Comparison of ENCODE assay signal across 11 cellular contexts in genomic region chr3:49471856-49472495, GRCh38. TPM values are rescaled to one million over a fixed set of nuclear protein-coding genes. Genes with fewer than 3 reads are reported as not detected.
A peak's percentile ranks its signal among the peaks of the same experiment; 100 is the strongest.
DNase-seq lines count a peak whose midpoint lies in the region; ATAC-seq and TF ChIP-seq lines count a peak whose summit lies in the region.
"Had no signal": no experiment of that assay in that cellular context is flagged by ENCODE, and none has a peak within 500 bp of the region (broad histone marks: within the 10 kb centered on the region; RNA-seq: fewer than 3 reads in every experiment).

No MANE protein-coding gene starts in this region.

- H3K4me1 ChIP-seq in HUES48 (ENCODE audit: control insufficient read depth, insufficient read depth, low read length) (peaks cover 18% of the 10 kb centered on the region), right cardiac atrium (ENCODE audit: control insufficient read depth, insufficient read depth, low read length) (peaks cover 11% of the 10 kb centered on the region), skeletal muscle tissue (ENCODE audit: control insufficient read depth in 3 of 3, insufficient read depth in 3 of 3, low read length in 3 of 3) (peaks cover 27 to 29% (median 29%) of the 10 kb centered on the region in 3 donors), mucosa of descending colon (ENCODE audit: low read depth) (peaks cover 19% of the 10 kb centered on the region)

- H3K4me3 ChIP-seq in HUES48 (ENCODE audit: low read depth, low read length) (peak overlapping the region; percentile 84), right cardiac atrium (ENCODE audit: low read length) (peak overlapping the region; percentile 50), skeletal muscle tissue (ENCODE audit: low read length in 3 of 3) (peak overlapping the region; percentile 72 to 91 (median 86)), mucosa of descending colon (no peak overlapping the region)

- H3K36me3 ChIP-seq in HUES48 (ENCODE audit: control insufficient read depth, insufficient read depth, low read length) = peaks cover 4% of the 10 kb centered on the region
- peaks cover 0 to 5% (median 0%) of the 10 kb centered on the region in 3 donors for H3K36me3 ChIP-seq in skeletal muscle tissue (ENCODE audit: control insufficient read depth in 3 of 3, insufficient read depth in 3 of 3, low read length in 3 of 3)
- H3K36me3 ChIP-seq in mucosa of descending colon (ENCODE audit: low read depth) = peaks cover 3% of the 10 kb centered on the region
- H3K36me3 ChIP-seq: ovary had no signal

- H3K9ac ChIP-seq in HUES48 (ENCODE audit: low read depth, low read length) (no peak overlapping the region), skeletal muscle tissue (ENCODE audit: low read depth in 1 of 3, low read length in 3 of 3) (peak overlapping the region; percentile 76 to 97 (median 94))

- CTCF ChIA-PET in activated CD8-positive, alpha-beta T cell treated with anti-CD3 and anti-CD28 coated beads for 36 hours (lab: Charles Lee) = interaction anchor here (1.0 kb wide), 2 partner anchors 23 to 28 kb away, joined by 4 to 5 read pairs; no protein-coding TSS in a partner anchor

- 75% methylated on average over 6 of the region's 6 CpGs for WGBS in right cardiac atrium

- POLR2A ChIA-PET in activated CD8-positive, alpha-beta T cell treated with anti-CD3 and anti-CD28 coated beads for 36 hours (lab: Charles Lee) = interaction anchor here (1.2 to 2.6 kb wide), 3 partner anchors 27 to 378 kb away, joined by 3 to 14 read pairs (median 4); partner anchors contain the start of genes QRICH1 and USP4

- H3K9me3 ChIP-seq in HUES48 (ENCODE audit: control insufficient read depth, insufficient read depth, low read length) (no peaks in the 10 kb centered on the region), right cardiac atrium (ENCODE audit: control insufficient read depth, low read length) (no peaks in the 10 kb centered on the region), skeletal muscle tissue (ENCODE audit: control insufficient read depth in 3 of 3, low read length in 3 of 3) (no peaks in the 10 kb centered on the region), mucosa of descending colon (no peaks in the 10 kb centered on the region)
- H3K9me3 ChIP-seq: ovary had no signal

- H3K27ac ChIP-seq in HUES48 (ENCODE audit: low read depth, low read length) = peak overlapping the region; percentile 7
- no peak overlapping the region for H3K27ac ChIP-seq in right cardiac atrium (ENCODE audit: low read length)
- H3K27ac ChIP-seq in skeletal muscle tissue (ENCODE audit: low read depth, low read length) = peak overlapping the region; percentile 99

- DNase-seq in activated CD8-positive, alpha-beta T cell treated with anti-CD3 and anti-CD28 coated beads for 36 hours = no peak
- DNase-seq in right cardiac atrium (peak in 2 of 3 donors; percentile 7 to 28), mucosa of descending colon (no peak), A172 (ENCODE audit: low spot score) (no peak), dedifferentiated amniotic fluid mesenchymal stem cell (ENCODE audit: extremely low spot score) (no peak)
- DNase-seq: activated effector memory CD4-positive, alpha-beta T cell treated with anti-CD3 and anti-CD28 coated beads, Interleukin-2, amount 50 U/mL, for 16 hours; NCI-H2029 treated with DMSO at 0.1 percent for 48 hours; ovary had no signal

- no peak for ATAC-seq in activated CD8-positive, alpha-beta T cell treated with anti-CD3 and anti-CD28 coated beads for 36 hours
- no peak for ATAC-seq in right cardiac atrium
- ATAC-seq in mucosa of descending colon = no peak
- no peak for ATAC-seq in HG03571 (IDR thresholded peaks at IDR 0.05; ENCODE audit: unreplicated experiment)

- no peaks in the 10 kb centered on the region for H3K9me3 Mint-ChIP-seq in activated CD8-positive, alpha-beta T cell treated with anti-CD3 and anti-CD28 coated beads for 36 hours

- peak overlapping the region; percentile 94 for H3K4me3 Mint-ChIP-seq in activated CD8-positive, alpha-beta T cell treated with anti-CD3 and anti-CD28 coated beads for 36 hours

- intact Hi-C loops in activated CD8-positive, alpha-beta T cell treated with anti-CD3 and anti-CD28 coated beads for 36 hours (cut with micrococcal nuclease) = no loop called here
- intact Hi-C loops in right cardiac atrium (cut with DNase I) = no loop called here
- intact Hi-C loops in mucosa of descending colon (cut with DNase I, micrococcal nuclease) = no loop called here

- H3K27ac Mint-ChIP-seq in activated CD8-positive, alpha-beta T cell treated with anti-CD3 and anti-CD28 coated beads for 36 hours = peak overlapping the region; percentile 79

- no peaks in the 10 kb centered on the region for H3K27me3 Mint-ChIP-seq in activated CD8-positive, alpha-beta T cell treated with anti-CD3 and anti-CD28 coated beads for 36 hours

- peaks cover 17% of the 10 kb centered on the region for H3K36me3 Mint-ChIP-seq in activated CD8-positive, alpha-beta T cell treated with anti-CD3 and anti-CD28 coated beads for 36 hours (ENCODE audit: low read depth)

- peaks cover 31% of the 10 kb centered on the region for H3K4me1 Mint-ChIP-seq in activated CD8-positive, alpha-beta T cell treated with anti-CD3 and anti-CD28 coated beads for 36 hours (ENCODE audit: low read depth)

- no peak for TF ChIP-seq CTCF in activated CD8-positive, alpha-beta T cell treated with anti-CD3 and anti-CD28 coated beads for 36 hours (IDR thresholded peaks at IDR 0.05)
- no peak for TF ChIP-seq CTCF in mucosa of descending colon (IDR thresholded peaks at IDR 0.05)

- H3K27me3 ChIP-seq in HUES48 (ENCODE audit: control insufficient read depth, insufficient read depth, low read length) = no peaks in the 10 kb centered on the region
- H3K27me3 ChIP-seq in right cardiac atrium (ENCODE audit: control insufficient read depth, insufficient read depth) = no peaks in the 10 kb centered on the region
- no peaks in the 10 kb centered on the region for H3K27me3 ChIP-seq in skeletal muscle tissue (ENCODE audit: control insufficient read depth in 3 of 3, insufficient read depth in 3 of 3, low read length in 3 of 3)
- H3K27me3 ChIP-seq: ovary had no signal

RNA-seq across cellular contexts. Expression of gene DAG1, which starts 1.9 kb away (rescaled TPM):
- 10 to 100 TPM; 10.8 to 14.4 TPM for total RNA-seq in activated CD8-positive, alpha-beta T cell treated with anti-CD3 and anti-CD28 coated beads for 36 hours
- total RNA-seq in right cardiac atrium (100 to 1,000 TPM; 113 to 141 (median 121) TPM), skeletal muscle tissue (77.2 TPM), mucosa of descending colon (10 to 100 TPM; 76.9 to 97.3 (median 88.8) TPM)
- polyA plus RNA-seq in right cardiac atrium = 64.0 TPM
- total RNA-seq in A172 (2014; rRNA removed; shearing (Covaris generic)) = 132 and 135 TPM in 2 replicates

RNA-seq across cellular contexts. Expression of gene NICN1, which starts 42.9 kb away (rescaled TPM):
- 10 to 100 TPM in 1 of 2 experiments, 1 to 10 TPM in 1; 8.6 to 11.1 TPM for total RNA-seq in activated CD8-positive, alpha-beta T cell treated with anti-CD3 and anti-CD28 coated beads for 36 hours
- 10 to 100 TPM in 3 of 4 donors, 1 to 10 TPM in 1; 7.5 to 19.4 (median 18.4) TPM for total RNA-seq in right cardiac atrium
- polyA plus RNA-seq in right cardiac atrium = 13.3 TPM
- 2.6 TPM for total RNA-seq in skeletal muscle tissue
- 10 to 100 TPM in 2 of 3 donors, 1 to 10 TPM in 1; 8.8 to 19.4 (median 17.7) TPM for total RNA-seq in mucosa of descending colon
- 9.5 and 18.8 TPM in 2 replicates for total RNA-seq in A172 (2014; rRNA removed; shearing (Covaris generic))

RNA-seq across cellular contexts. Expression of gene AMT, which starts 49.7 kb away (rescaled TPM):
- 1 to 10 TPM; 2.5 to 4.4 TPM for total RNA-seq in activated CD8-positive, alpha-beta T cell treated with anti-CD3 and anti-CD28 coated beads for 36 hours
- total RNA-seq in right cardiac atrium (10 to 100 TPM; 17.4 to 33.7 (median 29.6) TPM), skeletal muscle tissue (2.6 TPM), mucosa of descending colon (10 to 100 TPM; 15.8 to 36.3 (median 22.9) TPM)
- 20.0 TPM for polyA plus RNA-seq in right cardiac atrium
- total RNA-seq in A172 (2014; rRNA removed; shearing (Covaris generic)) = 0.93 and 1.8 TPM in 2 replicates

RNA-seq across cellular contexts. Expression of gene TCTA, which starts 59.8 kb away (rescaled TPM):
- total RNA-seq in activated CD8-positive, alpha-beta T cell treated with anti-CD3 and anti-CD28 coated beads for 36 hours = 10 to 100 TPM; 10.4 to 12.4 TPM
- total RNA-seq in right cardiac atrium (10 to 100 TPM; 15.5 to 21.4 (median 19.0) TPM), skeletal muscle tissue (8.9 TPM), mucosa of descending colon (10 to 100 TPM; 31.6 to 44.4 (median 43.5) TPM)
- polyA plus RNA-seq in right cardiac atrium = 19.4 TPM
- total RNA-seq in A172 (2014; rRNA removed; shearing (Covaris generic)) = 45.8 and 58.0 TPM in 2 replicates

Comparison
In these comparisons a context has a peak if more than half of its experiments do, and no peak if none do; other contexts are left out.
1. DNase-seq: peak in right cardiac atrium (2 of 3); none in activated CD8-positive, alpha-beta T cell treated with anti-CD3 and anti-CD28 coated beads for 36 hours (single experiment), mucosa of descending colon (0 of 3), A172 (single experiment) and dedifferentiated amniotic fluid mesenchymal stem cell (single experiment).